ENCODE assay signal across 9 cellular contexts in genomic region chr15:47812436-47813109, GRCh38.
A peak's percentile ranks its signal among the peaks of the same experiment; 100 is the strongest.
DNase-seq lines count a peak whose midpoint lies in the region; ATAC-seq and TF ChIP-seq lines count a peak whose summit lies in the region.
"Had no signal": no experiment of that assay in that cellular context is flagged by ENCODE, and none has a peak within 500 bp of the region (broad histone marks: within the 10 kb centered on the region; RNA-seq: fewer than 3 reads in every experiment).

No MANE protein-coding gene starts in this region.

- H3K4me1 Mint-ChIP-seq in MCF 10A (ENCODE audit: insufficient read depth, unreplicated experiment) = peaks cover 34% of the 10 kb centered on the region

- H3K27ac ChIP-seq in breast epithelium = no peak overlapping the region
- no peak overlapping the region for H3K27ac ChIP-seq in right cardiac atrium (ENCODE audit: low read length)
- H3K27ac ChIP-seq in gastrocnemius medialis = no peak overlapping the region

- peak; percentile 68 for ATAC-seq in HG03196 (IDR thresholded peaks at IDR 0.05; ENCODE audit: unreplicated experiment)
- no peak for ATAC-seq in right cardiac atrium
- no peak for ATAC-seq in gastrocnemius medialis

- H3K27me3 Mint-ChIP-seq in MCF 10A (ENCODE audit: insufficient read depth, unreplicated experiment) = no peaks in the 10 kb centered on the region

- no peaks in the 10 kb centered on the region for H3K4me1 ChIP-seq in breast epithelium
- H3K4me1 ChIP-seq in right cardiac atrium (ENCODE audit: control insufficient read depth, insufficient read depth, low read length) = no peaks in the 10 kb centered on the region
- H3K4me1 ChIP-seq in gastrocnemius medialis = peaks cover 0 to 22% of the 10 kb centered on the region in 2 donors

- POLR2A ChIA-PET in MCF 10A (lab: Yijun Ruan, JAX) = interaction anchor here (0.6 to 12.2 kb wide), 9 partner anchors 7 to 617 kb away, joined by 3 to 112 read pairs (median 3); no protein-coding TSS in a partner anchor

- in situ Hi-C loops in gastrocnemius medialis (cut with MboI; ENCODE audit: low sequenced_read_pairs in 4 of 4) = no loop called here

- 88% methylated on average over 5 of the region's 5 CpGs for WGBS in right cardiac atrium

- intact Hi-C loops in MCF 10A (cut with micrococcal nuclease) = no loop called here
- intact Hi-C loops in breast epithelium (cut with DNase I; ENCODE audit: low total_unique reads) = loop anchor here (5.0 kb wide), 1 partner anchor 120 kb away; no protein-coding TSS in a partner anchor
- intact Hi-C loops in right cardiac atrium (cut with DNase I) = no loop called here
- intact Hi-C loops in gastrocnemius medialis (cut with DNase I; ENCODE audit: low total_unique reads) = no loop called here

- H3K36me3 Mint-ChIP-seq in MCF 10A (ENCODE audit: insufficient read depth, unreplicated experiment) = no peaks in the 10 kb centered on the region

- no TSS peak for BruUV-seq in MCF 10A (replicated peaks; lab: Mats Ljungman, UMichigan)

- no peaks in the 10 kb centered on the region for H3K9me3 Mint-ChIP-seq in MCF 10A (ENCODE audit: unreplicated experiment)
- H3K9me3 Mint-ChIP-seq: activated CD4-positive, alpha-beta T cell treated with anti-CD3 and anti-CD28 coated beads, Interleukin-2, amount 10 ng/mL, durations not matched to agents 24 days and 14 days had no signal

- H3K4me3 ChIP-seq in breast epithelium (no peak overlapping the region), cardiac fibroblast (replicated peaks in 1 of 2; ENCODE audit: low read depth in 2 of 2, low read length in 2 of 2) (no peak overlapping the region), right cardiac atrium (ENCODE audit: low read length) (no peak overlapping the region), gastrocnemius medialis (no peak overlapping the region)

- DNase-seq in MCF 10A (ENCODE audit: unreplicated experiment) (peak; percentile 88), breast epithelium (ENCODE audit: low spot score in 2 of 2) (no peak), cardiac fibroblast (ENCODE audit: low read depth in 2 of 2) (peak; percentile 41 to 78), hepatic stellate cell (ENCODE audit: low spot score) (no peak), right cardiac atrium (no peak), ureter (ENCODE audit: low spot score) (no peak), gastrocnemius medialis (no peak)
- DNase-seq: activated CD4-positive, alpha-beta T cell treated with anti-CD3 and anti-CD28 coated beads, Interleukin-2, amount 10 ng/mL, durations not matched to agents 24 days and 14 days had no signal

- peak overlapping the region; percentile 58 for H3K27ac Mint-ChIP-seq in MCF 10A (ENCODE audit: low read depth, unreplicated experiment)
- H3K27ac Mint-ChIP-seq: activated CD4-positive, alpha-beta T cell treated with anti-CD3 and anti-CD28 coated beads, Interleukin-2, amount 10 ng/mL, durations not matched to agents 24 days and 14 days had no signal

- TF ChIP-seq CTCF in MCF 10A (IDR thresholded peaks at IDR 0.05; ENCODE audit: unreplicated experiment) (no peak), breast epithelium (IDR thresholded peaks at IDR 0.05) (no peak), cardiac fibroblast (IDR thresholded peaks at IDR 0.05; ENCODE audit: low read depth, low read length) (no peak), gastrocnemius medialis (IDR thresholded peaks at IDR 0.05 in 4 of 5, conservative IDR thresholded peaks at IDR 0.05 in 1 of 5) (no peak)

- TF ChIP-seq POLR2A in breast epithelium (IDR thresholded peaks at IDR 0.05) = no peak
- TF ChIP-seq POLR2A in gastrocnemius medialis (IDR thresholded peaks at IDR 0.05) = no peak

- no peaks in the 10 kb centered on the region for H3K36me3 ChIP-seq in breast epithelium
- H3K36me3 ChIP-seq in gastrocnemius medialis = no peaks in the 10 kb centered on the region

- CTCF ChIA-PET in MCF 10A (lab: Yijun Ruan, JAX) = interaction anchor here (0.6 to 2.0 kb wide), 6 partner anchors 11 to 613 kb away, joined by 3 to 9 read pairs (median 3); no protein-coding TSS in a partner anchor

- no peak overlapping the region for H3K4me3 Mint-ChIP-seq in MCF 10A (ENCODE audit: unreplicated experiment)
- H3K4me3 Mint-ChIP-seq: activated CD4-positive, alpha-beta T cell treated with anti-CD3 and anti-CD28 coated beads, Interleukin-2, amount 10 ng/mL, durations not matched to agents 24 days and 14 days had no signal

- H3K27me3 ChIP-seq in breast epithelium (no peaks in the 10 kb centered on the region), right cardiac atrium (ENCODE audit: control insufficient read depth, insufficient read depth) (no peaks in the 10 kb centered on the region), gastrocnemius medialis (no peaks in the 10 kb centered on the region)

- H3K9me3 ChIP-seq in breast epithelium = no peaks in the 10 kb centered on the region
- no peaks in the 10 kb centered on the region for H3K9me3 ChIP-seq in right cardiac atrium (ENCODE audit: control insufficient read depth, low read length)
- no peaks in the 10 kb centered on the region for H3K9me3 ChIP-seq in gastrocnemius medialis

Comparison
In these comparisons a context has a peak if more than half of its experiments do, and no peak if none do; other contexts are left out.
1. DNase-seq: peak in MCF 10A (single experiment) and cardiac fibroblast (2 of 2); none in breast epithelium (0 of 2), hepatic stellate cell (single experiment), right cardiac atrium (0 of 3), ureter (single experiment) and gastrocnemius medialis (0 of 2).